Comparison of ENCODE assay signal across 1 cellular context in genomic region chr1:223264529-223264928, GRCh38.
TF ChIP-seq lines count a peak whose summit lies in the region.

No MANE protein-coding gene starts in this region.

TF ChIP-seq in K562, 482 proteins besides CTCF, POLR2A, EP300 and RAD21 (continued from another document and continues in another):
- TF ChIP-seq, protein P1, sequence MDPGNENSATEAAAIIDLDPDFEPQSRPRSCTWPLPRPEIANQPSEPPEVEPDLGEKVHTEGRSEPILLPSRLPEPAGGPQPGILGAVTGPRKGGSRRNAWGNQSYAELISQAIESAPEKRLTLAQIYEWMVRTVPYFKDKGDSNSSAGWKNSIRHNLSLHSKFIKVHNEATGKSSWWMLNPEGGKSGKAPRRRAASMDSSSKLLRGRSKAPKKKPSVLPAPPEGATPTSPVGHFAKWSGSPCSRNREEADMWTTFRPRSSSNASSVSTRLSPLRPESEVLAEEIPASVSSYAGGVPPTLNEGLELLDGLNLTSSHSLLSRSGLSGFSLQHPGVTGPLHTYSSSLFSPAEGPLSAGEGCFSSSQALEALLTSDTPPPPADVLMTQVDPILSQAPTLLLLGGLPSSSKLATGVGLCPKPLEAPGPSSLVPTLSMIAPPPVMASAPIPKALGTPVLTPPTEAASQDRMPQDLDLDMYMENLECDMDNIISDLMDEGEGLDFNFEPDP (CRISPR knock-in tag; IDR thresholded peaks at IDR 0.05): no peak
- no peak for TF ChIP-seq PHB2 (IDR thresholded peaks at IDR 0.05; ENCODE audit: low read depth)
- TF ChIP-seq, protein P2, sequence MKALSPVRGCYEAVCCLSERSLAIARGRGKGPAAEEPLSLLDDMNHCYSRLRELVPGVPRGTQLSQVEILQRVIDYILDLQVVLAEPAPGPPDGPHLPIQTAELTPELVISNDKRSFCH (CRISPR knock-in tag; IDR thresholded peaks at IDR 0.05): no peak
- TF ChIP-seq, protein P2 (tag; IDR thresholded peaks at IDR 0.05): no peak
- TF ChIP-seq NCOA2 (IDR thresholded peaks at IDR 0.05; ENCODE audit: partially characterized antibody in 2 of 2): no peak
- TF ChIP-seq HMG20A (CRISPR knock-in tag; conservative IDR thresholded peaks at IDR 0.05): no peak
- no peak for TF ChIP-seq ZBTB8A (IDR thresholded peaks at IDR 0.05; ENCODE audit: partially characterized antibody)
- peak; percentile 82 for TF ChIP-seq TEAD4 (IDR thresholded peaks at IDR 0.05; ENCODE audit: low read length)
- TF ChIP-seq TEAD4 (CRISPR knock-in tag; IDR thresholded peaks at IDR 0.05; ENCODE audit: borderline replicate concordance): no peak
- no peak for TF ChIP-seq PRDM10 (IDR thresholded peaks at IDR 0.05; ENCODE audit: partially characterized antibody)
- TF ChIP-seq ZNF696 (CRISPR knock-in tag; conservative IDR thresholded peaks at IDR 0.05): no peak
- no peak for TF ChIP-seq STAG1 (CRISPR knock-in tag; IDR thresholded peaks at IDR 0.05; ENCODE audit: borderline replicate concordance)
- peak; percentile 48 to 54; a peak in 2 of 4 replicates for TF ChIP-seq KDM1A (IDR thresholded peaks at IDR 0.05)
- no peak for TF ChIP-seq HMG20B (CRISPR knock-in tag; IDR thresholded peaks at IDR 0.05)
- peak in 1 of 2 experiments; percentile 61; a peak in 2 of 4 replicates for TF ChIP-seq HDAC1 (IDR thresholded peaks at IDR 0.05)
- no peak for TF ChIP-seq ZNF584 (CRISPR knock-in tag; IDR thresholded peaks at IDR 0.05; ENCODE audit: low read depth)
- TF ChIP-seq ZNF609 (CRISPR knock-in tag; IDR thresholded peaks at IDR 0.05; ENCODE audit: borderline replicate concordance): no peak
- no peak for TF ChIP-seq PCBP1 (IDR thresholded peaks at IDR 0.05; ENCODE audit: low read depth, low read length, poor library complexity, severe bottlenecking)
- TF ChIP-seq ZNF121 (CRISPR knock-in tag; conservative IDR thresholded peaks at IDR 0.05): no peak
- TF ChIP-seq ARID1B (IDR thresholded peaks at IDR 0.05): peak; percentile 89
- peak; percentile 57; the same call in 1 of the 2 replicates for TF ChIP-seq SMARCE1 (IDR thresholded peaks at IDR 0.05)
- peak; percentile 11 for TF ChIP-seq MEIS2 (IDR thresholded peaks at IDR 0.05; ENCODE audit: partially characterized antibody)
- peak; percentile 36; the same call in 1 of the 2 replicates for TF ChIP-seq CXXC5 (CRISPR knock-in tag; IDR thresholded peaks at IDR 0.05)
- TF ChIP-seq ZNF780A (CRISPR knock-in tag; IDR thresholded peaks at IDR 0.05): no peak
- TF ChIP-seq CREB3L1 (IDR thresholded peaks at IDR 0.05; ENCODE audit: borderline replicate concordance, low read depth): no peak
- TF ChIP-seq KLF16 (IDR thresholded peaks at IDR 0.05): 0 out of 2 replicates have a peak, but pooled peaks have one; percentile 45
- TF ChIP-seq WHSC1 (IDR thresholded peaks at IDR 0.05; ENCODE audit: low read length): no peak
- TF ChIP-seq ZNF3 (CRISPR knock-in tag; IDR thresholded peaks at IDR 0.05): no peak
- TF ChIP-seq SMARCA4 (IDR thresholded peaks at IDR 0.05): 0 out of 2 replicates have a peak, but pooled peaks have one; percentile 48
- TF ChIP-seq EZH2 (IDR thresholded peaks at IDR 0.05; ENCODE audit: borderline replicate concordance, low read depth, low read length): no peak
- TF ChIP-seq NFIC (IDR thresholded peaks at IDR 0.05): peak; percentile 41; the same call in 1 of the 2 replicates
- no peak for TF ChIP-seq PTRF (tag; IDR thresholded peaks at IDR 0.05)
- no peak for TF ChIP-seq ZNF551 (CRISPR knock-in tag; IDR thresholded peaks at IDR 0.05)
- no peak for TF ChIP-seq TARDBP (IDR thresholded peaks at IDR 0.05)
- no peak for TF ChIP-seq KDM5B (IDR thresholded peaks at IDR 0.05; ENCODE audit: insufficient replicate concordance, low read depth, low read length)
- no peak for TF ChIP-seq CBX1 (IDR thresholded peaks at IDR 0.05; ENCODE audit: low read depth)
- peak in 1 of 2 experiments; percentile 88; a peak in 2 of 4 replicates for TF ChIP-seq FOXA3 (CRISPR knock-in tag; conservative IDR thresholded peaks at IDR 0.05 in 1 of 2, IDR thresholded peaks at IDR 0.05 in 1 of 2)
- peak; percentile 60 to 81; a peak in 3 of 4 replicates for TF ChIP-seq TRIM24 (IDR thresholded peaks at IDR 0.05)
- TF ChIP-seq PPARD (CRISPR knock-in tag; IDR thresholded peaks at IDR 0.05): no peak
- TF ChIP-seq NCOR1 (IDR thresholded peaks at IDR 0.05): peak; percentile 79
- no peak for TF ChIP-seq RBM14 (IDR thresholded peaks at IDR 0.05; ENCODE audit: borderline replicate concordance, insufficient read depth, low read depth, low read length)
- TF ChIP-seq ZZZ3 (IDR thresholded peaks at IDR 0.05): no peak
- no peak for TF ChIP-seq HDGF (IDR thresholded peaks at IDR 0.05)
- TF ChIP-seq TAL1 (IDR thresholded peaks at IDR 0.05): peak; percentile 81
- TF ChIP-seq, protein P3, sequence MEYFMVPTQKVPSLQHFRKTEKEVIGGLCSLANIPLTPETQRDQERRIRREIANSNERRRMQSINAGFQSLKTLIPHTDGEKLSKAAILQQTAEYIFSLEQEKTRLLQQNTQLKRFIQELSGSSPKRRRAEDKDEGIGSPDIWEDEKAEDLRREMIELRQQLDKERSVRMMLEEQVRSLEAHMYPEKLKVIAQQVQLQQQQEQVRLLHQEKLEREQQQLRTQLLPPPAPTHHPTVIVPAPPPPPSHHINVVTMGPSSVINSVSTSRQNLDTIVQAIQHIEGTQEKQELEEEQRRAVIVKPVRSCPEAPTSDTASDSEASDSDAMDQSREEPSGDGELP (CRISPR knock-in tag; IDR thresholded peaks at IDR 0.05; ENCODE audit: borderline replicate concordance): no peak
- no peak for TF ChIP-seq NUFIP1 (IDR thresholded peaks at IDR 0.05; ENCODE audit: partially characterized antibody)
- no peak for TF ChIP-seq RAD51 (IDR thresholded peaks at IDR 0.05; ENCODE audit: borderline replicate concordance, low read depth)
- no peak for TF ChIP-seq NR2F6 (CRISPR knock-in tag; IDR thresholded peaks at IDR 0.05)
- TF ChIP-seq CHD2 (IDR thresholded peaks at IDR 0.05; ENCODE audit: low read depth, low read length): no peak
- TF ChIP-seq CBFA2T3 (IDR thresholded peaks at IDR 0.05): peak; percentile 92
- no peak for TF ChIP-seq ZNF398 (CRISPR knock-in tag; IDR thresholded peaks at IDR 0.05)
- peak; percentile 76 for TF ChIP-seq DPF2 (IDR thresholded peaks at IDR 0.05)
- TF ChIP-seq ZNF384 (IDR thresholded peaks at IDR 0.05; ENCODE audit: low read depth, low read length): no peak
- no peak for TF ChIP-seq ZNF41 (CRISPR knock-in tag; conservative IDR thresholded peaks at IDR 0.05)
- TF ChIP-seq FOXM1 (IDR thresholded peaks at IDR 0.05; ENCODE audit: low read depth): peak; percentile 64; the same call in 1 of the 2 replicates
- TF ChIP-seq FOXM1 (CRISPR knock-in tag; IDR thresholded peaks at IDR 0.05; ENCODE audit: low read depth): no peak
- peak; percentile 44; the same call in 1 of the 2 replicates for TF ChIP-seq DMBX1 (CRISPR knock-in tag; IDR thresholded peaks at IDR 0.05; ENCODE audit: borderline replicate concordance)
- no peak for TF ChIP-seq ZNF274 (IDR thresholded peaks at IDR 0.05; ENCODE audit: borderline replicate concordance, low read depth, low read length)
- no peak for TF ChIP-seq RBM15 (IDR thresholded peaks at IDR 0.05; ENCODE audit: insufficient read depth, low read length)
- no peak for TF ChIP-seq DIDO1 (tag; IDR thresholded peaks at IDR 0.05; ENCODE audit: low read depth)
- TF ChIP-seq ZNF143 (CRISPR knock-in tag; IDR thresholded peaks at IDR 0.05): no peak
- no peak for TF ChIP-seq ATF1 (CRISPR knock-in tag; IDR thresholded peaks at IDR 0.05)
- TF ChIP-seq ATF1 (tag; IDR thresholded peaks at IDR 0.05): no peak
